In the genomic region with DNA sequence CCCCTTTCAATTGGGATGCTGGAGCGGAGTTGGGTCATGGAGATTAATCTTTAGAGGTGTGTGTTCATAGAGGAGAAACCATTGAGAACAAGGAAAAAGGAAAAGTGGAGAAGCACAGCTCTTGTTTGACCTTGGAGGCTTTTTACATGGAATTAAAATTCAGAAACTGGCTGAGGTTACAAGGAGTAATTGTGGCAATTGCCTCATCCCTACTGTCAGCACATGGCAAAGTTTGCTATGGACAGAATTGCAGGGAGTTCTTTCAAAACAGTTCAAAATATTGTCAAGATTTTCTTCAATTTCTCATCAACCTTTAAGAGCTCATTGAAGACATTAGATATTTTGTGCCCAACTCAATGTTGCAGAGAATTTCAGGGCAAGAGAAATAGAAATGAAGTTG, we compare ENCODE assay signal across 15 cellular contexts.
A peak's percentile ranks its signal among the peaks of the same experiment; 100 is the strongest.
DNase-seq lines count a peak whose midpoint lies in the region; ATAC-seq and TF ChIP-seq lines count a peak whose summit lies in the region.
"Had no signal": no experiment of that assay in that cellular context is flagged by ENCODE, and none has a peak within 500 bp of the region (broad histone marks: within the 10 kb centered on the region; RNA-seq: fewer than 3 reads in every experiment).

No MANE protein-coding gene starts in this region.

- no peak overlapping the region for H3K9ac ChIP-seq in skeletal muscle tissue (ENCODE audit: low read depth in 1 of 3, low read length in 3 of 3)

- POLR2A ChIA-PET in activated CD4-positive, alpha-beta T cell treated with anti-CD3 and anti-CD28 coated beads for 36 hours (lab: Charles Lee), result no interaction called here
- POLR2A ChIA-PET in WTC11 (lab: Charles Lee), result no interaction called here

- no peak for DNase-seq in activated CD4-positive, alpha-beta T cell treated with anti-CD3 and anti-CD28 coated beads for 36 hours
- no peak for DNase-seq in activated CD4-positive, alpha-beta T cell treated with anti-CD3 and anti-CD28 coated beads, Interleukin-2, amount 10 ng/mL, durations not matched to agents 24 days and 14 days
- DNase-seq in WTC11 (ENCODE audit: low spot score) (no peak), left cardiac atrium (no peak), NCI-H128 (lab: John Stamatoyannopoulos, UW; ENCODE audit: unreplicated experiment) (no peak)
- no peak for DNase-seq in activated T-cell treated with anti-CD3 and anti-CD28 coated beads, Interleukin-2, amount 50 U/mL, for 72 hours
- no peak for DNase-seq in activated T-cell treated with anti-CD3 and anti-CD28 coated beads, Interleukin-2, amount 50 U/mL, for 1 hour
- DNase-seq: 8988T, H9, NCI-H1092 treated with DMSO at 0.1 percent for 48 hours, NCI-H187, SHP77 had no signal

- ATAC-seq in activated CD4-positive, alpha-beta T cell treated with anti-CD3 and anti-CD28 coated beads for 36 hours, result no peak
- ATAC-seq in WTC11, result no peak
- peak; percentile 55 to 64 for ATAC-seq in left cardiac atrium
- no peak for ATAC-seq in activated T-cell treated with anti-CD3 and anti-CD28 coated beads, Interleukin-2, amount 50 U/mL, for 72 hours (replicated peaks in 1 of 2)
- ATAC-seq: Panc1 had no signal

- H3K36me3 Mint-ChIP-seq in activated CD4-positive, alpha-beta T cell treated with anti-CD3 and anti-CD28 coated beads for 36 hours (ENCODE audit: low read depth), result no peaks in the 10 kb centered on the region
- peaks cover 10% of the 10 kb centered on the region for H3K36me3 Mint-ChIP-seq in activated CD4-positive, alpha-beta T cell treated with anti-CD3 and anti-CD28 coated beads, Interleukin-2, amount 10 ng/mL, durations not matched to agents 24 days and 14 days (ENCODE audit: low read depth)
- H3K36me3 Mint-ChIP-seq in WTC11, result peaks cover 22% of the 10 kb centered on the region
- peaks cover 5 to 15% of the 10 kb centered on the region in 2 donors for H3K36me3 Mint-ChIP-seq in activated T-cell treated with anti-CD3 and anti-CD28 coated beads, Interleukin-2, amount 50 U/mL, for 72 hours (ENCODE audit: insufficient read depth in 2 of 2)

- intact Hi-C loops in activated CD4-positive, alpha-beta T cell treated with anti-CD3 and anti-CD28 coated beads for 36 hours (cut with DNase I, micrococcal nuclease), result loop anchor here (10.0 kb wide), 1 partner anchor 304 kb away; no protein-coding TSS in a partner anchor
- intact Hi-C loops in activated CD4-positive, alpha-beta T cell treated with anti-CD3 and anti-CD28 coated beads, Interleukin-2, amount 10 ng/mL, durations not matched to agents 24 days and 14 days (cut with micrococcal nuclease), result no loop called here
- intact Hi-C loops in left cardiac atrium (cut with DNase I), result no loop called here

- no peaks in the 10 kb centered on the region for H3K4me1 Mint-ChIP-seq in activated CD4-positive, alpha-beta T cell treated with anti-CD3 and anti-CD28 coated beads for 36 hours
- no peaks in the 10 kb centered on the region for H3K4me1 Mint-ChIP-seq in activated CD4-positive, alpha-beta T cell treated with anti-CD3 and anti-CD28 coated beads, Interleukin-2, amount 10 ng/mL, durations not matched to agents 24 days and 14 days
- peaks cover 29% of the 10 kb centered on the region for H3K4me1 Mint-ChIP-seq in WTC11
- no peaks in the 10 kb centered on the region for H3K4me1 Mint-ChIP-seq in activated T-cell treated with anti-CD3 and anti-CD28 coated beads, Interleukin-2, amount 50 U/mL, for 72 hours (ENCODE audit: low read depth)

- H3K4me3 ChIP-seq in skeletal muscle tissue (ENCODE audit: low read length in 3 of 3), result no peak overlapping the region

- H3K4me1 ChIP-seq in skeletal muscle tissue (ENCODE audit: control insufficient read depth in 3 of 3, insufficient read depth in 3 of 3, low read length in 3 of 3), result peaks cover 3 to 11% (median 10%) of the 10 kb centered on the region in 3 donors

- no peaks in the 10 kb centered on the region for H3K27me3 Mint-ChIP-seq in activated CD4-positive, alpha-beta T cell treated with anti-CD3 and anti-CD28 coated beads for 36 hours
- H3K27me3 Mint-ChIP-seq in activated CD4-positive, alpha-beta T cell treated with anti-CD3 and anti-CD28 coated beads, Interleukin-2, amount 10 ng/mL, durations not matched to agents 24 days and 14 days, result no peaks in the 10 kb centered on the region
- H3K27me3 Mint-ChIP-seq in WTC11 (ENCODE audit: low read depth), result no peaks in the 10 kb centered on the region; the same call in 1 of the 2 replicates
- no peaks in the 10 kb centered on the region for H3K27me3 Mint-ChIP-seq in activated T-cell treated with anti-CD3 and anti-CD28 coated beads, Interleukin-2, amount 50 U/mL, for 72 hours (ENCODE audit: low read depth)

- CTCF ChIA-PET in activated CD4-positive, alpha-beta T cell treated with anti-CD3 and anti-CD28 coated beads for 36 hours (lab: Charles Lee), result no interaction called here
- CTCF ChIA-PET in WTC11 (lab: Charles Lee), result no interaction called here

- peaks cover 12% of the 10 kb centered on the region for H3K9me3 Mint-ChIP-seq in activated CD4-positive, alpha-beta T cell treated with anti-CD3 and anti-CD28 coated beads for 36 hours (ENCODE audit: low read depth)
- peaks cover 15% of the 10 kb centered on the region for H3K9me3 Mint-ChIP-seq in activated CD4-positive, alpha-beta T cell treated with anti-CD3 and anti-CD28 coated beads, Interleukin-2, amount 10 ng/mL, durations not matched to agents 24 days and 14 days
- peaks cover 31% of the 10 kb centered on the region for H3K9me3 Mint-ChIP-seq in WTC11
- peaks cover 2 to 11% of the 10 kb centered on the region in 2 donors for H3K9me3 Mint-ChIP-seq in activated T-cell treated with anti-CD3 and anti-CD28 coated beads, Interleukin-2, amount 50 U/mL, for 72 hours

- no peaks in the 10 kb centered on the region for H3K36me3 ChIP-seq in skeletal muscle tissue (ENCODE audit: control insufficient read depth in 3 of 3, insufficient read depth in 3 of 3, low read length in 3 of 3)

- no peak overlapping the region for H3K4me3 Mint-ChIP-seq in activated CD4-positive, alpha-beta T cell treated with anti-CD3 and anti-CD28 coated beads for 36 hours
- no peak overlapping the region for H3K4me3 Mint-ChIP-seq in activated CD4-positive, alpha-beta T cell treated with anti-CD3 and anti-CD28 coated beads, Interleukin-2, amount 10 ng/mL, durations not matched to agents 24 days and 14 days
- no peak overlapping the region for H3K4me3 Mint-ChIP-seq in WTC11
- no peak overlapping the region for H3K4me3 Mint-ChIP-seq in activated T-cell treated with anti-CD3 and anti-CD28 coated beads, Interleukin-2, amount 50 U/mL, for 72 hours
- H3K4me3 Mint-ChIP-seq: H9 had no signal

- peak overlapping the region; percentile 49 for H3K27ac Mint-ChIP-seq in activated CD4-positive, alpha-beta T cell treated with anti-CD3 and anti-CD28 coated beads for 36 hours
- no peak overlapping the region for H3K27ac Mint-ChIP-seq in activated CD4-positive, alpha-beta T cell treated with anti-CD3 and anti-CD28 coated beads, Interleukin-2, amount 10 ng/mL, durations not matched to agents 24 days and 14 days
- H3K27ac Mint-ChIP-seq in WTC11, result peak overlapping the region; percentile 2; the same call in 1 of the 2 replicates
- no peak overlapping the region for H3K27ac Mint-ChIP-seq in activated T-cell treated with anti-CD3 and anti-CD28 coated beads, Interleukin-2, amount 50 U/mL, for 72 hours
- H3K27ac Mint-ChIP-seq: H9 had no signal

- H3K9me3 ChIP-seq in skeletal muscle tissue (ENCODE audit: control insufficient read depth in 3 of 3, low read length in 3 of 3), result no peaks in the 10 kb centered on the region

- H3K27me3 ChIP-seq in skeletal muscle tissue (ENCODE audit: control insufficient read depth in 3 of 3, insufficient read depth in 3 of 3, low read length in 3 of 3), result no peaks in the 10 kb centered on the region

- no peak for TF ChIP-seq CTCF in WTC11 (IDR thresholded peaks at IDR 0.05)

- peak overlapping the region; percentile 47 for H3K27ac ChIP-seq in skeletal muscle tissue (ENCODE audit: low read depth, low read length)
- H3K27ac ChIP-seq: C4-2B had no signal

TF ChIP-seq in WTC11, 78 proteins besides CTCF, POLR2A, EP300 and RAD21 (continues in another document):
- TF ChIP-seq, protein P1, sequence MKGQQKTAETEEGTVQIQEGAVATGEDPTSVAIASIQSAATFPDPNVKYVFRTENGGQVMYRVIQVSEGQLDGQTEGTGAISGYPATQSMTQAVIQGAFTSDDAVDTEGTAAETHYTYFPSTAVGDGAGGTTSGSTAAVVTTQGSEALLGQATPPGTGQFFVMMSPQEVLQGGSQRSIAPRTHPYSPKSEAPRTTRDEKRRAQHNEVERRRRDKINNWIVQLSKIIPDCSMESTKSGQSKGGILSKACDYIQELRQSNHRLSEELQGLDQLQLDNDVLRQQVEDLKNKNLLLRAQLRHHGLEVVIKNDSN (CRISPR knock-in tag; IDR thresholded peaks at IDR 0.05), result no peak
- no peak for TF ChIP-seq ZNF416 (CRISPR knock-in tag; IDR thresholded peaks at IDR 0.05)
- TF ChIP-seq, protein P2, sequence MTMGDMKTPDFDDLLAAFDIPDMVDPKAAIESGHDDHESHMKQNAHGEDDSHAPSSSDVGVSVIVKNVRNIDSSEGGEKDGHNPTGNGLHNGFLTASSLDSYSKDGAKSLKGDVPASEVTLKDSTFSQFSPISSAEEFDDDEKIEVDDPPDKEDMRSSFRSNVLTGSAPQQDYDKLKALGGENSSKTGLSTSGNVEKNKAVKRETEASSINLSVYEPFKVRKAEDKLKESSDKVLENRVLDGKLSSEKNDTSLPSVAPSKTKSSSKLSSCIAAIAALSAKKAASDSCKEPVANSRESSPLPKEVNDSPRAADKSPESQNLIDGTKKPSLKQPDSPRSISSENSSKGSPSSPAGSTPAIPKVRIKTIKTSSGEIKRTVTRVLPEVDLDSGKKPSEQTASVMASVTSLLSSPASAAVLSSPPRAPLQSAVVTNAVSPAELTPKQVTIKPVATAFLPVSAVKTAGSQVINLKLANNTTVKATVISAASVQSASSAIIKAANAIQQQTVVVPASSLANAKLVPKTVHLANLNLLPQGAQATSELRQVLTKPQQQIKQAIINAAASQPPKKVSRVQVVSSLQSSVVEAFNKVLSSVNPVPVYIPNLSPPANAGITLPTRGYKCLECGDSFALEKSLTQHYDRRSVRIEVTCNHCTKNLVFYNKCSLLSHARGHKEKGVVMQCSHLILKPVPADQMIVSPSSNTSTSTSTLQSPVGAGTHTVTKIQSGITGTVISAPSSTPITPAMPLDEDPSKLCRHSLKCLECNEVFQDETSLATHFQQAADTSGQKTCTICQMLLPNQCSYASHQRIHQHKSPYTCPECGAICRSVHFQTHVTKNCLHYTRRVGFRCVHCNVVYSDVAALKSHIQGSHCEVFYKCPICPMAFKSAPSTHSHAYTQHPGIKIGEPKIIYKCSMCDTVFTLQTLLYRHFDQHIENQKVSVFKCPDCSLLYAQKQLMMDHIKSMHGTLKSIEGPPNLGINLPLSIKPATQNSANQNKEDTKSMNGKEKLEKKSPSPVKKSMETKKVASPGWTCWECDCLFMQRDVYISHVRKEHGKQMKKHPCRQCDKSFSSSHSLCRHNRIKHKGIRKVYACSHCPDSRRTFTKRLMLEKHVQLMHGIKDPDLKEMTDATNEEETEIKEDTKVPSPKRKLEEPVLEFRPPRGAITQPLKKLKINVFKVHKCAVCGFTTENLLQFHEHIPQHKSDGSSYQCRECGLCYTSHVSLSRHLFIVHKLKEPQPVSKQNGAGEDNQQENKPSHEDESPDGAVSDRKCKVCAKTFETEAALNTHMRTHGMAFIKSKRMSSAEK (CRISPR knock-in tag; IDR thresholded peaks at IDR 0.05; ENCODE audit: borderline replicate concordance), result no peak
- no peak for TF ChIP-seq ZNF232 (CRISPR knock-in tag; IDR thresholded peaks at IDR 0.05)
- TF ChIP-seq MXD4 (CRISPR knock-in tag; IDR thresholded peaks at IDR 0.05; ENCODE audit: borderline replicate concordance), result no peak

Comparison
In these comparisons a context has a peak if more than half of its experiments do, and no peak if none do; other contexts are left out.
1. H3K27ac Mint-ChIP-seq: peak in activated CD4-positive, alpha-beta T cell treated with anti-CD3 and anti-CD28 coated beads for 36 hours (single experiment) and WTC11 (single experiment); none in activated CD4-positive, alpha-beta T cell treated with anti-CD3 and anti-CD28 coated beads, Interleukin-2, amount 10 ng/mL, durations not matched to agents 24 days and 14 days (single experiment) and activated T-cell treated with anti-CD3 and anti-CD28 coated beads, Interleukin-2, amount 50 U/mL, for 72 hours (single experiment).
2. intact Hi-C loops: an anchor here in activated CD4-positive, alpha-beta T cell treated with anti-CD3 and anti-CD28 coated beads for 36 hours (10.0 kb wide); none called in activated CD4-positive, alpha-beta T cell treated with anti-CD3 and anti-CD28 coated beads, Interleukin-2, amount 10 ng/mL, durations not matched to agents 24 days and 14 days and left cardiac atrium.
3. ATAC-seq: peak in left cardiac atrium (2 of 2); none in activated CD4-positive, alpha-beta T cell treated with anti-CD3 and anti-CD28 coated beads for 36 hours (single experiment), WTC11 (single experiment) and activated T-cell treated with anti-CD3 and anti-CD28 coated beads, Interleukin-2, amount 50 U/mL, for 72 hours (0 of 2).